In genomic region chr18:32770181-32770650, GRCh38 we compare ENCODE assay signal across 2 cellular contexts.
TF ChIP-seq lines count a peak whose summit lies in the region.

No MANE protein-coding gene starts in this region.

TF ChIP-seq in SK-N-SH, 30 proteins besides CTCF, POLR2A, EP300 and RAD21 (continued from another document):
- TF ChIP-seq ZBTB33 (IDR thresholded peaks at IDR 0.05; ENCODE audit: borderline replicate concordance, low read depth), result no peak
- no peak for TF ChIP-seq FOXM1 (IDR thresholded peaks at IDR 0.05; ENCODE audit: low read depth)
- no peak for TF ChIP-seq RCOR1 (IDR thresholded peaks at IDR 0.05; ENCODE audit: low read length)
- no peak for TF ChIP-seq FOSL2 (IDR thresholded peaks at IDR 0.05; ENCODE audit: borderline replicate concordance, low read depth)
- TF ChIP-seq TAF1 (IDR thresholded peaks at IDR 0.05; ENCODE audit: borderline replicate concordance, low read depth, low read length), result no peak
- no peak for TF ChIP-seq IRF3 (IDR thresholded peaks at IDR 0.05; ENCODE audit: low read depth, low read length)

TF ChIP-seq in SK-N-SH treated with all-trans-retinoic acid at 6 μM for 48 hours, 23 proteins besides CTCF, POLR2A, EP300 and RAD21 (continued from another document):
- no peak for TF ChIP-seq SNAI2 (CRISPR knock-in tag; IDR thresholded peaks at IDR 0.05)
- TF ChIP-seq, protein P1, sequence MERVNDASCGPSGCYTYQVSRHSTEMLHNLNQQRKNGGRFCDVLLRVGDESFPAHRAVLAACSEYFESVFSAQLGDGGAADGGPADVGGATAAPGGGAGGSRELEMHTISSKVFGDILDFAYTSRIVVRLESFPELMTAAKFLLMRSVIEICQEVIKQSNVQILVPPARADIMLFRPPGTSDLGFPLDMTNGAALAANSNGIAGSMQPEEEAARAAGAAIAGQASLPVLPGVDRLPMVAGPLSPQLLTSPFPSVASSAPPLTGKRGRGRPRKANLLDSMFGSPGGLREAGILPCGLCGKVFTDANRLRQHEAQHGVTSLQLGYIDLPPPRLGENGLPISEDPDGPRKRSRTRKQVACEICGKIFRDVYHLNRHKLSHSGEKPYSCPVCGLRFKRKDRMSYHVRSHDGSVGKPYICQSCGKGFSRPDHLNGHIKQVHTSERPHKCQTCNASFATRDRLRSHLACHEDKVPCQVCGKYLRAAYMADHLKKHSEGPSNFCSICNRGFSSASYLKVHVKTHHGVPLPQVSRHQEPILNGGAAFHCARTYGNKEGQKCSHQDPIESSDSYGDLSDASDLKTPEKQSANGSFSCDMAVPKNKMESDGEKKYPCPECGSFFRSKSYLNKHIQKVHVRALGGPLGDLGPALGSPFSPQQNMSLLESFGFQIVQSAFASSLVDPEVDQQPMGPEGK (CRISPR knock-in tag; IDR thresholded peaks at IDR 0.05; ENCODE audit: borderline replicate concordance), result no peak
